Comparison of ENCODE assay signal across 8 cellular contexts in genomic region chr10:12656518-12657142, GRCh38.
DNase-seq lines count a peak whose midpoint lies in the region; ATAC-seq and TF ChIP-seq lines count a peak whose summit lies in the region.

No MANE protein-coding gene starts in this region.

- intact Hi-C loops in psoas muscle (cut with DNase I) = no loop called here

- peaks cover 6% of the 10 kb centered on the region for H3K9me3 Mint-ChIP-seq in activated T-cell treated with anti-CD3 and anti-CD28 coated beads, Interleukin-2, amount 50 U/mL, for 4 hours
- H3K9me3 Mint-ChIP-seq in activated T-cell treated with anti-CD3 and anti-CD28 coated beads, Interleukin-2, amount 50 U/mL, for 24 hours = peaks cover 6% of the 10 kb centered on the region
- H3K9me3 Mint-ChIP-seq in T-cell = peaks cover 0 to 7% (median 0%) of the 10 kb centered on the region in 3 donors

- DNase-seq in activated T-cell treated with anti-CD3 and anti-CD28 coated beads, Interleukin-2, amount 50 U/mL, for 4 hours = no peak
- DNase-seq in activated T-cell treated with anti-CD3 and anti-CD28 coated beads, Interleukin-2, amount 50 U/mL, for 24 hours = no peak
- peak; percentile 52 for DNase-seq in MV-4-11 (lab: John Stamatoyannopoulos, UW)
- peak in 2 of 34 experiments; percentile 10 to 12 for DNase-seq in T-cell
- DNase-seq in fibroblast of the aortic adventitia (ENCODE audit: low read depth) = peak; percentile 75
- DNase-seq in psoas muscle = no peak

- peak; percentile 53 to 54 for ATAC-seq in activated T-cell treated with anti-CD3 and anti-CD28 coated beads, Interleukin-2, amount 50 U/mL, for 4 hours
- ATAC-seq in T-cell (replicated peaks in 1 of 4) (peak; percentile 57 to 68 (median 62)), psoas muscle (no peak), HG02623 (IDR thresholded peaks at IDR 0.05; ENCODE audit: unreplicated experiment) (no peak), HG03442 (IDR thresholded peaks at IDR 0.05; ENCODE audit: unreplicated experiment) (no peak)

- H3K4me1 ChIP-seq in psoas muscle = no peaks in the 10 kb centered on the region

- CTCF ChIA-PET in T-cell (lab: Charles Lee) = interaction anchor here (0.5 to 3.0 kb wide), 52 partner anchors 9 to 477 kb away, joined by 3 to 68 read pairs (median 4); partner anchors contain the start of genes CDC123 (in 1 of the 2) and NUDT5 (in 1 of the 2)

- no peak overlapping the region for H3K27ac ChIP-seq in psoas muscle

- no peaks in the 10 kb centered on the region for H3K27me3 Mint-ChIP-seq in activated T-cell treated with anti-CD3 and anti-CD28 coated beads, Interleukin-2, amount 50 U/mL, for 4 hours (ENCODE audit: low read depth)
- H3K27me3 Mint-ChIP-seq in activated T-cell treated with anti-CD3 and anti-CD28 coated beads, Interleukin-2, amount 50 U/mL, for 24 hours = no peaks in the 10 kb centered on the region
- no peaks in the 10 kb centered on the region for H3K27me3 Mint-ChIP-seq in T-cell

- H3K27ac Mint-ChIP-seq in activated T-cell treated with anti-CD3 and anti-CD28 coated beads, Interleukin-2, amount 50 U/mL, for 24 hours = no peak overlapping the region
- no peak overlapping the region for H3K27ac Mint-ChIP-seq in T-cell

- H3K36me3 Mint-ChIP-seq in activated T-cell treated with anti-CD3 and anti-CD28 coated beads, Interleukin-2, amount 50 U/mL, for 4 hours (ENCODE audit: insufficient read depth) = no peaks in the 10 kb centered on the region
- peaks cover 9% of the 10 kb centered on the region for H3K36me3 Mint-ChIP-seq in activated T-cell treated with anti-CD3 and anti-CD28 coated beads, Interleukin-2, amount 50 U/mL, for 24 hours (ENCODE audit: low read depth)
- peaks cover 22% of the 10 kb centered on the region for H3K36me3 Mint-ChIP-seq in T-cell

- POLR2A ChIA-PET in T-cell (lab: Charles Lee) = interaction anchor here (0.5 to 0.7 kb wide), 4 partner anchors 56 to 379 kb away, joined by 3 to 8 read pairs (median 4); no protein-coding TSS in a partner anchor

- TF ChIP-seq CTCF in fibroblast of the aortic adventitia (IDR thresholded peaks at IDR 0.05; ENCODE audit: insufficient read depth, low read length) (peak; percentile 72), psoas muscle (IDR thresholded peaks at IDR 0.05) (peak; percentile 33)

- H3K4me3 ChIP-seq in fibroblast of the aortic adventitia (ENCODE audit: low read depth, low read length) = no peak overlapping the region
- H3K4me3 ChIP-seq in psoas muscle = no peak overlapping the region

- peaks cover 5% of the 10 kb centered on the region for H3K4me1 Mint-ChIP-seq in activated T-cell treated with anti-CD3 and anti-CD28 coated beads, Interleukin-2, amount 50 U/mL, for 4 hours (ENCODE audit: low read depth)
- H3K4me1 Mint-ChIP-seq in activated T-cell treated with anti-CD3 and anti-CD28 coated beads, Interleukin-2, amount 50 U/mL, for 24 hours (ENCODE audit: low read depth) = peaks cover 15% of the 10 kb centered on the region
- peaks cover 6 to 7% (median 7%) of the 10 kb centered on the region in 3 donors for H3K4me1 Mint-ChIP-seq in T-cell

- 76 to 83% (median 83%) methylated on average over 4 of the region's 4 CpGs for WGBS in psoas muscle, 3 donors

- no peaks in the 10 kb centered on the region for H3K27me3 ChIP-seq in psoas muscle (ENCODE audit: insufficient read depth in 3 of 3, low read length in 2 of 3)

- H3K9me3 ChIP-seq in psoas muscle = no peaks in the 10 kb centered on the region

- H3K36me3 ChIP-seq in psoas muscle (ENCODE audit: insufficient read depth in 1 of 2, low read depth in 1 of 2) = peaks cover 0 to 3% of the 10 kb centered on the region in 2 donors

- H3K4me3 Mint-ChIP-seq in activated T-cell treated with anti-CD3 and anti-CD28 coated beads, Interleukin-2, amount 50 U/mL, for 4 hours = no peak overlapping the region
- H3K4me3 Mint-ChIP-seq in activated T-cell treated with anti-CD3 and anti-CD28 coated beads, Interleukin-2, amount 50 U/mL, for 24 hours = no peak overlapping the region
- H3K4me3 Mint-ChIP-seq in T-cell = no peak overlapping the region

Comparison
In these comparisons a context has a peak if more than half of its experiments do, and no peak if none do; other contexts are left out.
1. ATAC-seq: peak in activated T-cell treated with anti-CD3 and anti-CD28 coated beads, Interleukin-2, amount 50 U/mL, for 4 hours (2 of 2) and T-cell (4 of 4); none in psoas muscle (0 of 4), HG02623 (single experiment) and HG03442 (single experiment).
2. DNase-seq: peak in MV-4-11 (single experiment) and fibroblast of the aortic adventitia (single experiment); none in activated T-cell treated with anti-CD3 and anti-CD28 coated beads, Interleukin-2, amount 50 U/mL, for 4 hours (single experiment), activated T-cell treated with anti-CD3 and anti-CD28 coated beads, Interleukin-2, amount 50 U/mL, for 24 hours (single experiment) and psoas muscle (0 of 2).